Comparison of ENCODE assay signal across 21 cellular contexts in genomic region chr17:72764632-72765041, GRCh38.
A peak's percentile ranks its signal among the peaks of the same experiment; 100 is the strongest.
DNase-seq lines count a peak whose midpoint lies in the region; ATAC-seq and TF ChIP-seq lines count a peak whose summit lies in the region.
"Had no signal": no experiment of that assay in that cellular context is flagged by ENCODE, and none has a peak within 500 bp of the region (broad histone marks: within the 10 kb centered on the region; RNA-seq: fewer than 3 reads in every experiment).

No MANE protein-coding gene starts in this region.

- H3K4me1 ChIP-seq in vagina: no peaks in the 10 kb centered on the region
- H3K4me1 ChIP-seq: suprapubic skin had no signal

- H3K27ac ChIP-seq in vagina: no peak overlapping the region
- H3K27ac ChIP-seq: suprapubic skin had no signal

- DNase-seq in EL (peak; percentile 43), M059J (ENCODE audit: low read depth) (peak; percentile 84), astrocyte of the spinal cord (ENCODE audit: low read depth, low spot score) (peak; percentile 38), kidney tubule cell (ENCODE audit: low spot score) (peak; percentile 43), vagina (ENCODE audit: extremely low spot score in 2 of 2) (no peak)
- DNase-seq: activated CD4-positive, alpha-beta T cell treated with anti-CD3 and anti-CD28 coated beads, Interleukin-2, amount 10 ng/mL, durations not matched to agents 24 days and 14 days; activated CD8-positive, alpha-beta memory T cell treated with anti-CD3 and anti-CD28 coated beads, Interleukin-2, amount 50 U/mL, for 4 hours; activated gamma-delta T cell; AML-193; DND-41; effector CD8-positive, alpha-beta T cell; hippocampal formation; NCI-H187 treated with DMSO at 0.1 percent for 48 hours; NK-92 treated with Interleukin-12 subunit alpha and Interleukin-12 subunit beta, amount 100 ng/mL, for 24 hours; occipital lobe; retina had no signal

- no peak for TF ChIP-seq POLR2A in vagina (IDR thresholded peaks at IDR 0.05)

- no peaks in the 10 kb centered on the region for H3K27me3 ChIP-seq in vagina
- H3K27me3 ChIP-seq: suprapubic skin had no signal

- intact Hi-C loops in vagina (cut with DNase I): no loop called here

- no peaks in the 10 kb centered on the region for H3K9me3 ChIP-seq in vagina
- H3K9me3 ChIP-seq: suprapubic skin had no signal

- H3K4me3 ChIP-seq in astrocyte of the spinal cord (ENCODE audit: low read depth, low read length): no peak overlapping the region
- H3K4me3 ChIP-seq in vagina: no peak overlapping the region
- H3K4me3 ChIP-seq: suprapubic skin had no signal

- no peak for TF ChIP-seq CTCF in astrocyte of the spinal cord (IDR thresholded peaks at IDR 0.05; ENCODE audit: low read depth, low read length)
- no peak for TF ChIP-seq CTCF in vagina (IDR thresholded peaks at IDR 0.05)

- H3K36me3 ChIP-seq in vagina: no peaks in the 10 kb centered on the region

- in situ Hi-C loops in astrocyte of the spinal cord (cut with HindIII; ENCODE audit: low sequenced_read_pairs): no loop called here

- no peak for ATAC-seq in GM18861 (IDR thresholded peaks at IDR 0.05; ENCODE audit: unreplicated experiment)
- ATAC-seq in GM18909 (IDR thresholded peaks at IDR 0.05; ENCODE audit: poor library complexity, unreplicated experiment): no peak
- ATAC-seq in GM19328 (IDR thresholded peaks at IDR 0.05; ENCODE audit: unreplicated experiment): no peak
- ATAC-seq: HCT116 had no signal

Comparison
In these comparisons a context has a peak if more than half of its experiments do, and no peak if none do; other contexts are left out.
1. DNase-seq: peak in EL (single experiment), M059J (single experiment), astrocyte of the spinal cord (single experiment) and kidney tubule cell (single experiment); none in vagina (0 of 2).